ENCODE assay signal across 8 cellular contexts in the genomic region with DNA sequence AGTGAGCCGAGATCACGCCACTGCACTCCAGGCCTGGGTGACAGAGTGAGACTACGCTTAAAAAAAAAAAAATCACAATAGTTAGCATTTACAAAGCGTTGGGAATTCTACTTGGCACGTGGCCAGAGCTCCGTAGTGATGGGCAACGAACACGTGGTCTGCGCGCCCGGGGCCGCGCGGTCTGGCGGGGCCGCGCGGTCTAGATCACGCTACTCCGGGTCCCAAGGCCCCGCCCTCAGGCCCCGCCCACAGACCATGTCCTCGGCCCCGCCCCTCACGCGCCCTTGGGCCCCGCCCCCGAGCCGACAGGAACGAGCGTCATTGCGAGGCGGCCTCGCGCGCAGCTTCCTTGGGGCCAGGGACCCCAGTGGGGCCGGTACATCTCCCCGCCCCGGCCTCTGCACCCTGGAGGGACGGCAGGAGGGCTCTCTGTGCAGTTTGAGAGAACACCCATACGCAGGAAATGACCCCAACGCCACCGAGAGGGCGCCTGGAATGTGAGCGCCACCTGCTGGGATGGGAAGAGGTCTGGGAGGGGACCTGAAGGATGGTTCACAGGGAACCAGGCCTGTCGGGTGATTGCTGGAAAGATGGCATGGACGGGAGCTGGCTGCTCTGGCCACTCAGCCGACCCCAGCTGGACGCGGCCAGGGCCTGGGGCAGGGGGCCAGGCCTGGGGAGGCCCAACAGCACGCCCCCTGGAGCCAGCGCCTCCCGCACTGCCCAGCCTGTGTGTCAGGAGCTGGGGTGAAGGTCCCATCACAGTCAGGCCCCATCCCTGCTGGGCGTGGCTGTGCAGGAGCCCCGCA. TPM values are rescaled to one million over a fixed set of nuclear protein-coding genes. Genes with fewer than 3 reads are reported as not detected.
A peak's percentile ranks its signal among the peaks of the same experiment; 100 is the strongest.
DNase-seq lines count a peak whose midpoint lies in the region; ATAC-seq and TF ChIP-seq lines count a peak whose summit lies in the region.

No MANE protein-coding gene starts in this region.

- DNase-seq in AG08396 (ENCODE audit: low spot score) = peak; percentile 97
- DNase-seq in NCI-H446 (lab: John Stamatoyannopoulos, UW) = peak; percentile 76 to 96
- peak; percentile 87 for DNase-seq in activated CD4-positive, alpha-beta T cell treated with anti-CD3 and anti-CD28 coated beads for 1 hour
- DNase-seq in cerebellum (ENCODE audit: low spot score) = peak; percentile 98
- peak; percentile 90 for DNase-seq in kidney tubule cell (ENCODE audit: low spot score)
- DNase-seq in stimulated activated CD4-positive, alpha-beta T cell treated with anti-CD3 and anti-CD28 coated beads, Interleukin-15, amount 100 ng/mL, for 48 hours (ENCODE audit: low read depth in 2 of 2) = peak; percentile 92 to 98

- TF ChIP-seq POLR2A in GM18951 (IDR thresholded peaks at IDR 0.05; ENCODE audit: extremely low read depth, insufficient read depth, insufficient read length) = peak; percentile 79

- peak; percentile 53 for ATAC-seq in HG03354 (IDR thresholded peaks at IDR 0.05; ENCODE audit: poor library complexity, severe bottlenecking, unreplicated experiment)

- in situ Hi-C loops in GM18951 (cut with MboI; ENCODE audit: low sequenced_read_pairs, unreplicated experiment) = no loop called here

RNA-seq across cellular contexts. Expression of gene PTDSS2, which starts 2.0 kb away (rescaled TPM):
- 26.9 TPM for total RNA-seq in cerebellum

RNA-seq across cellular contexts. Expression of gene ANO9, which starts 6.3 kb away (rescaled TPM):
- total RNA-seq in cerebellum = not detected

RNA-seq across cellular contexts. Expression of gene SIGIRR, which starts 33.3 kb away (rescaled TPM):
- 6.3 TPM for total RNA-seq in cerebellum

RNA-seq across cellular contexts. Expression of gene PKP3, which starts 54.1 kb away (rescaled TPM):
- 0.73 TPM for total RNA-seq in cerebellum

RNA-seq across cellular contexts. Expression of gene RNH1, which starts 58.9 kb away (rescaled TPM):
- total RNA-seq in cerebellum = 33.9 TPM

Comparison
In these comparisons a context has a peak if more than half of its experiments do, and no peak if none do; other contexts are left out.
1. Peak in every context shown above with its lines: DNase-seq and ATAC-seq.